Comparison of ENCODE assay signal across 8 cellular contexts in the genomic region with DNA sequence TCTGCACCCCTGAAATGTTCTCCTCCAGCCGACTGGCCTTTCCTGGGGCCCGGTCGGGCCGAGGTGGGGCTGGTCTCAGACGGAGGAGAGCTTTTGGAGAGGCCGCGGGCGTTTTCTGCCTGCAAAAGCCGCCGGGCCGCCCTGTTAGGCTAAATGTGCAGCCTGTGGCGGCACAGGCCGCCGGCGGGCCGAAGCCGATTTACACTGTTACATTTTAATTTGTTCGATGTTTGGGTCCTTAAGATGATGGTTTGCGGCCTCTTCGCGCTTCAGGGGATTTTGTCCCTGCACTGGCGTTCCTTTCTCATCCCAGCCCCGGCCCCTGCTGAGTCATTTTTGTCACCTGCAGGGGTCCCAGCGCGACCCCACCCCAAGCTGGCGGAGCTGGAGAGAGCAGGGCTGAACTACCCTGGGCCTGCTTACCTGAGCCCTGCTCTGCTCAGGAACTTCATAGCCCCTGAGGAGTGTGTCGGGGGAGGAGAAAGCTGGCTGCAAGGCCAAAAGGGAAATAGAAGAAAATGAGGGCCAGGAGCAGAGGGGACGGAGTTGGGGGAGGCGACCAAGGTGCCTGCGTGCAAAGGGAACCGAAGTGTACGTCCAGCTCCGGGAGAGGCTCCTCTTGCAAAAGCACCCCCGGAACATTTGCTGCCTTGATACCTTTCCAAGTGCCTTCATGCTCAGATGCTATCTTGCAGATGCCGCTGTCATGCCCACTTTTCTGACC. TPM values are rescaled to one million over a fixed set of nuclear protein-coding genes. Genes with fewer than 3 reads are reported as not detected.
A peak's percentile ranks its signal among the peaks of the same experiment; 100 is the strongest.
DNase-seq lines count a peak whose midpoint lies in the region; ATAC-seq and TF ChIP-seq lines count a peak whose summit lies in the region.

No MANE protein-coding gene starts in this region.

- TF ChIP-seq CTCF in SK-N-SH (IDR thresholded peaks at IDR 0.05): no peak

- H3F3A ChIP-seq in SK-N-SH (replicated peaks; ENCODE audit: insufficient read depth): peaks cover 6% of the 10 kb centered on the region

- ATAC-seq in activated CD4-positive, alpha-beta T cell treated with anti-CD3 and anti-CD28 coated beads for 36 hours: no peak
- peak; percentile 3 for ATAC-seq in HG03280 (IDR thresholded peaks at IDR 0.05; ENCODE audit: unreplicated experiment)

- peak overlapping the region; percentile 53 to 68 for H3K4me3 ChIP-seq in SK-N-SH (ENCODE audit: low read depth in 2 of 2, low read length in 1 of 2)
- peak overlapping the region; percentile 54 for H3K4me3 ChIP-seq in mononuclear cell (ENCODE audit: low read length)

- peaks cover 20% of the 10 kb centered on the region for H3K4me1 Mint-ChIP-seq in activated CD4-positive, alpha-beta T cell treated with anti-CD3 and anti-CD28 coated beads for 36 hours

- POLR2A ChIA-PET in activated CD4-positive, alpha-beta T cell treated with anti-CD3 and anti-CD28 coated beads for 36 hours (lab: Charles Lee): no interaction called here
- POLR2A ChIA-PET in SK-N-SH (lab: Yijun Ruan, JAX): interaction anchor here (0.9 to 1.1 kb wide), 2 partner anchors 11 to 151 kb away, joined by 3 to 4 read pairs; partner anchors contain the start of gene SYAP1

- peaks cover 36% of the 10 kb centered on the region for H3K79me2 ChIP-seq in SK-N-SH (ENCODE audit: insufficient read depth)

- intact Hi-C loops in activated CD4-positive, alpha-beta T cell treated with anti-CD3 and anti-CD28 coated beads for 36 hours (cut with DNase I, micrococcal nuclease): loop anchor here (1.0 to 10.0 kb wide), 7 partner anchors 12 to 1134 kb away; partner anchors contain the start of genes TXLNG (in 2 of the 2), AP1S2 (in 1 of the 2), CA5B (in 1 of the 2) and REPS2 (in 1 of the 2)

- peaks cover 23% of the 10 kb centered on the region for H3K36me3 Mint-ChIP-seq in activated CD4-positive, alpha-beta T cell treated with anti-CD3 and anti-CD28 coated beads for 36 hours (ENCODE audit: low read depth)

- no peaks in the 10 kb centered on the region for H3K9me3 Mint-ChIP-seq in activated CD4-positive, alpha-beta T cell treated with anti-CD3 and anti-CD28 coated beads for 36 hours (ENCODE audit: low read depth)

- no peaks in the 10 kb centered on the region for H3K9me2 ChIP-seq in SK-N-SH

- CTCF ChIA-PET in activated CD4-positive, alpha-beta T cell treated with anti-CD3 and anti-CD28 coated beads for 36 hours (lab: Charles Lee): interaction anchor here (1.3 kb wide), 1 partner anchor 12 kb away, joined by 3 read pairs; no protein-coding TSS in a partner anchor
- CTCF ChIA-PET in SK-N-SH (lab: Yijun Ruan, JAX): interaction anchor here (1.2 to 5.1 kb wide), 2 partner anchors 9 to 12 kb away, joined by 4 to 37 read pairs; no protein-coding TSS in a partner anchor

- WGBS in SK-N-SH (ENCODE audit: low lambda C conversion rate): 11% methylated on average over 24 of the region's 35 CpGs

- H3K27me3 Mint-ChIP-seq in activated CD4-positive, alpha-beta T cell treated with anti-CD3 and anti-CD28 coated beads for 36 hours: peaks cover 3% of the 10 kb centered on the region

- peak overlapping the region; percentile 84 for H3K9ac ChIP-seq in SK-N-SH

- H3K4me2 ChIP-seq in SK-N-SH: peak overlapping the region; percentile 84

- H3K4me3 Mint-ChIP-seq in activated CD4-positive, alpha-beta T cell treated with anti-CD3 and anti-CD28 coated beads for 36 hours: peak overlapping the region; percentile 93

- peaks cover 16% of the 10 kb centered on the region; the same call in 1 of the 2 replicates for H3K27me3 ChIP-seq in SK-N-SH (ENCODE audit: insufficient read depth)
- H3K27me3 ChIP-seq in mononuclear cell (ENCODE audit: insufficient read depth, low read length): no peaks in the 10 kb centered on the region

- H2AFZ ChIP-seq in SK-N-SH (ENCODE audit: low read depth): peak overlapping the region; percentile 100

- H3K27ac ChIP-seq in SK-N-SH (ENCODE audit: low read depth in 2 of 2, low read length in 1 of 2): peak overlapping the region; percentile 83 to 89

- TF ChIP-seq RAD21 in SK-N-SH (IDR thresholded peaks at IDR 0.05; ENCODE audit: low read length): no peak

- peaks cover 0 to 23% of the 10 kb centered on the region in 2 experiments for H3K36me3 ChIP-seq in SK-N-SH (replicated peaks in 1 of 2; ENCODE audit: control insufficient read depth in 1 of 2, insufficient read depth in 2 of 2, low read length in 1 of 2)

- H3K4me1 ChIP-seq in SK-N-SH (ENCODE audit: control insufficient read depth in 1 of 2, insufficient read depth in 2 of 2, low read depth in 1 of 2, low read length in 1 of 2) (peaks cover 7 to 11% of the 10 kb centered on the region in 2 experiments; a peak in 3 of 4 replicates), mononuclear cell (ENCODE audit: insufficient read depth, low read length) (peaks cover 27% of the 10 kb centered on the region)

- TF ChIP-seq EP300 in SK-N-SH (IDR thresholded peaks at IDR 0.05; ENCODE audit: borderline replicate concordance in 1 of 2, low read depth in 1 of 2, low read length in 1 of 2): no peak

- H4K20me1 ChIP-seq in SK-N-SH (ENCODE audit: insufficient read depth): peaks cover 34% of the 10 kb centered on the region

- H3K9me3 ChIP-seq in SK-N-SH: no peaks in the 10 kb centered on the region
- no peaks in the 10 kb centered on the region for H3K9me3 ChIP-seq in mononuclear cell (ENCODE audit: low read depth, low read length)

- peak; percentile 37 for DNase-seq in activated CD4-positive, alpha-beta T cell treated with anti-CD3 and anti-CD28 coated beads for 36 hours
- DNase-seq in activated CD4-positive, alpha-beta T cell treated with anti-CD3 and anti-CD28 coated beads for 1 hour: no peak
- DNase-seq in SK-N-SH (peak; percentile 29), ureter (ENCODE audit: low spot score) (peak; percentile 62), cerebellar nuclear complex (lab: John Stamatoyannopoulos, UW) (no peak)
- peak; percentile 34 for DNase-seq in effector CD8-positive, alpha-beta T cell (lab: John Stamatoyannopoulos, UW)

- H3K27ac Mint-ChIP-seq in activated CD4-positive, alpha-beta T cell treated with anti-CD3 and anti-CD28 coated beads for 36 hours: peak overlapping the region; percentile 83

TF ChIP-seq in SK-N-SH, 30 proteins besides CTCF, POLR2A, EP300 and RAD21:
- no peak for TF ChIP-seq TAF1 (IDR thresholded peaks at IDR 0.05; ENCODE audit: borderline replicate concordance, low read depth, low read length)
- no peak for TF ChIP-seq FOSL2 (IDR thresholded peaks at IDR 0.05; ENCODE audit: borderline replicate concordance, low read depth)
- TF ChIP-seq, protein P1, sequence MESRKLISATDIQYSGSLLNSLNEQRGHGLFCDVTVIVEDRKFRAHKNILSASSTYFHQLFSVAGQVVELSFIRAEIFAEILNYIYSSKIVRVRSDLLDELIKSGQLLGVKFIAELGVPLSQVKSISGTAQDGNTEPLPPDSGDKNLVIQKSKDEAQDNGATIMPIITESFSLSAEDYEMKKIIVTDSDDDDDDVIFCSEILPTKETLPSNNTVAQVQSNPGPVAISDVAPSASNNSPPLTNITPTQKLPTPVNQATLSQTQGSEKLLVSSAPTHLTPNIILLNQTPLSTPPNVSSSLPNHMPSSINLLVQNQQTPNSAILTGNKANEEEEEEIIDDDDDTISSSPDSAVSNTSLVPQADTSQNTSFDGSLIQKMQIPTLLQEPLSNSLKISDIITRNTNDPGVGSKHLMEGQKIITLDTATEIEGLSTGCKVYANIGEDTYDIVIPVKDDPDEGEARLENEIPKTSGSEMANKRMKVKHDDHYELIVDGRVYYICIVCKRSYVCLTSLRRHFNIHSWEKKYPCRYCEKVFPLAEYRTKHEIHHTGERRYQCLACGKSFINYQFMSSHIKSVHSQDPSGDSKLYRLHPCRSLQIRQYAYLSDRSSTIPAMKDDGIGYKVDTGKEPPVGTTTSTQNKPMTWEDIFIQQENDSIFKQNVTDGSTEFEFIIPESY (IDR thresholded peaks at IDR 0.05; ENCODE audit: borderline replicate concordance, low read depth): 0 out of 2 replicates have a peak, but pooled peaks have one; percentile 16
- TF ChIP-seq POLR2AphosphoS5 (IDR thresholded peaks at IDR 0.05; ENCODE audit: low read depth, low read length): 0 out of 2 replicates have a peak, but pooled peaks have one; percentile 29
- TF ChIP-seq YY1 (IDR thresholded peaks at IDR 0.05; ENCODE audit: low read depth): peak; percentile 5
- TF ChIP-seq TEAD4 (IDR thresholded peaks at IDR 0.05; ENCODE audit: borderline replicate concordance, insufficient read depth): no peak

RNA-seq across cellular contexts. Expression of gene RBBP7, which starts 0.9 kb away (rescaled TPM):
- 100 to 1,000 TPM; 198 to 238 TPM for total RNA-seq in activated CD4-positive, alpha-beta T cell treated with anti-CD3 and anti-CD28 coated beads for 36 hours
- 172 and 198 TPM in 2 replicates for polyA plus RNA-seq in SK-N-SH (2012; rRNA removed)
- 195 and 207 TPM in 2 replicates for polyA plus RNA-seq in SK-N-SH (2012; cell fraction: cytosol; rRNA removed)
- polyA plus RNA-seq in SK-N-SH (2012; cell fraction: nucleus; rRNA removed): 166 and 203 TPM in 2 replicates
- total RNA-seq in mononuclear cell (158 TPM), ureter (133 TPM)

Comparison
In these comparisons a context has a peak if more than half of its experiments do, and no peak if none do; other contexts are left out.
1. DNase-seq: peak in activated CD4-positive, alpha-beta T cell treated with anti-CD3 and anti-CD28 coated beads for 36 hours (single experiment), SK-N-SH (single experiment), effector CD8-positive, alpha-beta T cell (single experiment) and ureter (single experiment); none in activated CD4-positive, alpha-beta T cell treated with anti-CD3 and anti-CD28 coated beads for 1 hour (single experiment) and cerebellar nuclear complex (0 of 2).